ENCODE assay signal across 27 cellular contexts in genomic region chr17:40366076-40366860, GRCh38. TPM values are rescaled to one million over a fixed set of nuclear protein-coding genes. Genes with fewer than 3 reads are reported as not detected.
DNase-seq lines count a peak whose midpoint lies in the region; ATAC-seq, FAIRE-seq and TF ChIP-seq lines count a peak whose summit lies in the region.
"Had no signal": no experiment of that assay in that cellular context is flagged by ENCODE, and none has a peak within 500 bp of the region (broad histone marks: within the 10 kb centered on the region; RNA-seq: fewer than 3 reads in every experiment).

No MANE protein-coding gene starts in this region.

- peaks cover 25% of the 10 kb centered on the region for H3K27me3 ChIP-seq in BLaER1
- peaks cover 8 to 27% (median 22%) of the 10 kb centered on the region in 4 experiments for H3K27me3 ChIP-seq in H1 (replicated peaks in 1 of 4; ENCODE audit: control insufficient read depth in 3 of 4, extremely low read depth in 1 of 4, insufficient read depth in 3 of 4, low read length in 3 of 4)
- H3K27me3 ChIP-seq in PC-3 (ENCODE audit: low read length): no peaks in the 10 kb centered on the region

- no peak overlapping the region for H4K5ac ChIP-seq in H1 (ENCODE audit: insufficient read length, low read depth, low read length)

- H3F3A ChIP-seq in PC-3 (ENCODE audit: low read length, unreplicated experiment): no peaks in the 10 kb centered on the region

- no peak for TF ChIP-seq EP300 in H1 (IDR thresholded peaks at IDR 0.05; ENCODE audit: borderline replicate concordance in 1 of 2, low read depth in 2 of 2, low read length in 2 of 2)

- no TSS peak for BruUV-seq in PC-3 (replicated peaks; lab: Mats Ljungman, UMichigan)

- H3K9me2 ChIP-seq in PC-3 (replicated peaks; ENCODE audit: low read length): no peaks in the 10 kb centered on the region

- peak overlapping the region; percentile 60; the same call in 1 of the 2 replicates for H3K27ac ChIP-seq in BLaER1
- H3K27ac ChIP-seq in H1 (ENCODE audit: low read depth, low read length): no peak overlapping the region
- H3K27ac ChIP-seq in substantia nigra (ENCODE audit: low read depth, low read length, poor library complexity, severe bottlenecking): no peak overlapping the region
- H3K27ac ChIP-seq in PC-3 (ENCODE audit: low read length): no peak overlapping the region
- H3K27ac ChIP-seq: GM23248, HL-60 had no signal

- H3K79me2 ChIP-seq in H1 (ENCODE audit: control insufficient read depth in 1 of 2, insufficient read depth in 2 of 2, low read length in 2 of 2): no peaks in the 10 kb centered on the region
- H3K79me2 ChIP-seq in PC-3 (ENCODE audit: low read length): no peaks in the 10 kb centered on the region

- TF ChIP-seq CTCF in H1 (IDR thresholded peaks at IDR 0.05; ENCODE audit: control extremely low read depth in 1 of 3, insufficient read depth in 1 of 3, low read depth in 1 of 3, low read length in 3 of 3): no peak
- no peak for TF ChIP-seq CTCF in PC-3 (conservative IDR thresholded peaks at IDR 0.05; ENCODE audit: low read depth, low read length)

- H4K91ac ChIP-seq in H1 (replicated peaks; ENCODE audit: insufficient read length, low read length): no peak overlapping the region

- no peak overlapping the region for H2BK120ac ChIP-seq in H1 (replicated peaks; ENCODE audit: low read depth, low read length)

- CTCF ChIA-PET in H1 (lab: Charles Lee; ENCODE audit: partially characterized antibody) (interaction anchor here (0.6 to 30.8 kb wide), 11 partner anchors 9 to 743 kb away, joined by 3 to 1198 read pairs (median 6); partner anchors contain the start of gene RARA), PC-3 (lab: Charles Lee) (no interaction called here)

- H2BK5ac ChIP-seq in H1 (ENCODE audit: low read depth, low read length): no peak overlapping the region

- no peak overlapping the region for H2BK15ac ChIP-seq in H1 (ENCODE audit: low read length)

- 0 out of 2 replicates have a peak overlapping the region, but pooled peaks have one; percentile 3 for H2BK20ac ChIP-seq in H1 (ENCODE audit: low read length)

- POLR2A ChIA-PET in H1 (lab: Charles Lee; ENCODE audit: partially characterized antibody) (interaction anchor here (1.0 to 2.1 kb wide), 5 partner anchors 10 to 226 kb away, joined by 4 to 6 read pairs (median 5); partner anchors contain the start of gene CASC3), PC-3 (lab: Charles Lee; ENCODE audit: unreplicated experiment) (interaction anchor here (0.6 kb wide), 1 partner anchor 49 kb away, joined by 9 read pairs; no protein-coding TSS in a partner anchor)

- FAIRE-seq in H1 (lab: Jason Lieb, UNC): no peak

- H3K14ac ChIP-seq in H1 (ENCODE audit: insufficient read length): no peak overlapping the region

- WGBS in H1 (ENCODE audit: extremely low coverage in 1 of 2, insufficient coverage in 1 of 2, insufficient read length in 1 of 2, insufficient replicate concordance in 2 of 2, low coverage in 1 of 2, low lambda C conversion rate in 2 of 2, missing lambda C conversion rate in 1 of 2), 2 experiments: 90% methylated on average over 18 of the region's 18 CpGs; no CpG with 5 or more reads in 1 of the 2 experiments

- DNase-seq in D341Med (ENCODE audit: low spot score): peak; percentile 27
- no peak for DNase-seq in H1 (ENCODE audit: low read depth in 1 of 2, low spot score in 2 of 2)
- peak; percentile 69 for DNase-seq in posterior vena cava (ENCODE audit: low spot score)
- DNase-seq in substantia nigra (lab: John Stamatoyannopoulos, UW): no peak
- no peak for DNase-seq in left colon
- no peak for DNase-seq in PC-3
- DNase-seq: Calu3; CD8-positive, alpha-beta memory T cell; GDM1; GM23248; KG1; NCI-H1105; NCI-H146; NCI-H2029 treated with DMSO at 0.1 percent for 48 hours; NCI-H2171; NCI-H345; NCI-H524; NCI-H774; OCI-M1; Right ventricle myocardium superior had no signal

- H3K4me3 ChIP-seq in BLaER1 (no peak overlapping the region), H1 (ENCODE audit: extremely low read depth in 1 of 4, insufficient read depth in 2 of 4, low read depth in 3 of 4, low read length in 4 of 4) (no peak overlapping the region), PC-3 (ENCODE audit: low read length) (no peak overlapping the region)
- H3K4me3 ChIP-seq: GM23248, HAP-1 had no signal

- H4K20me1 ChIP-seq in BLaER1: no peaks in the 10 kb centered on the region
- peaks cover 0 to 2% of the 10 kb centered on the region in 2 experiments for H4K20me1 ChIP-seq in H1 (replicated peaks in 1 of 2; ENCODE audit: control insufficient read depth in 1 of 2, insufficient read depth in 2 of 2, low read length in 2 of 2)
- H4K20me1 ChIP-seq in PC-3 (ENCODE audit: low read length): no peaks in the 10 kb centered on the region

- intact Hi-C loops in posterior vena cava (cut with DNase I): loop anchor here in 1 of 2 donors (10.0 kb wide), 2 partner anchors 49 to 169 kb away; partner anchors contain the start of gene TOP2A
- intact Hi-C loops in left colon (cut with DNase I, micrococcal nuclease): no loop called here
- intact Hi-C loops in PC-3 (cut with micrococcal nuclease): no loop called here

- H3K9ac ChIP-seq in BLaER1 (no peak overlapping the region), H1 (replicated peaks in 1 of 4; ENCODE audit: extremely low read depth in 1 of 4, low read depth in 3 of 4, low read length in 3 of 4) (no peak overlapping the region), PC-3 (ENCODE audit: low read length) (no peak overlapping the region)
- H3K9ac ChIP-seq: GM23248 had no signal

- no peak overlapping the region for H3K23ac ChIP-seq in H1 (ENCODE audit: insufficient read length)

- no peak overlapping the region for H3K4ac ChIP-seq in H1 (replicated peaks; ENCODE audit: insufficient read length, low read depth, low read length)

- H3K4me2 ChIP-seq in BLaER1 (peak overlapping the region; percentile 37), H1 (ENCODE audit: insufficient read depth in 1 of 2, low read depth in 2 of 2, low read length in 2 of 2) (no peak overlapping the region), PC-3 (ENCODE audit: low read length) (no peak overlapping the region)

- ATAC-seq in left colon: no peak
- no peak for ATAC-seq in PC-3
- no peak for ATAC-seq in GM21786 (IDR thresholded peaks at IDR 0.05; ENCODE audit: unreplicated experiment)

- H2BK12ac ChIP-seq in H1 (ENCODE audit: low read depth, low read length): peak overlapping the region; percentile 71; the same call in 1 of the 2 replicates

- H4K8ac ChIP-seq in H1 (ENCODE audit: extremely low read depth, insufficient read depth, low read length): no peak overlapping the region

- H2AFZ ChIP-seq in H1 (ENCODE audit: low read length) (no peak overlapping the region), PC-3 (ENCODE audit: low read length) (no peak overlapping the region)
- H2AFZ ChIP-seq: GM23248 had no signal

- no peaks in the 10 kb centered on the region for H3K36me3 ChIP-seq in BLaER1
- H3K36me3 ChIP-seq in H1 (ENCODE audit: control insufficient read depth in 2 of 4, insufficient read depth in 4 of 4, low read length in 3 of 4): no peaks in the 10 kb centered on the region
- H3K36me3 ChIP-seq in PC-3 (ENCODE audit: low read depth, low read length): no peaks in the 10 kb centered on the region
- H3K36me3 ChIP-seq: HAP-1 had no signal

- no peak overlapping the region for H3K18ac ChIP-seq in H1 (ENCODE audit: extremely low read depth, low read length)

- H3K79me1 ChIP-seq in H1 (ENCODE audit: low read depth, low read length): no peaks in the 10 kb centered on the region

- H3K9me3 ChIP-seq in BLaER1: peaks cover 5% of the 10 kb centered on the region; the same call in 1 of the 2 replicates
- H3K9me3 ChIP-seq in H1 (ENCODE audit: insufficient read depth in 2 of 2, low read depth in 1 of 2, low read length in 1 of 2): no peaks in the 10 kb centered on the region
- no peaks in the 10 kb centered on the region for H3K9me3 ChIP-seq in PC-3 (ENCODE audit: low read length)
- H3K9me3 ChIP-seq: HAP-1 had no signal

- H3K4me1 ChIP-seq in BLaER1 (peaks cover 51% of the 10 kb centered on the region), H1 (replicated peaks in 1 of 4; ENCODE audit: control insufficient read depth in 3 of 4, insufficient read depth in 4 of 4, low read length in 3 of 4) (peaks cover 6 to 29% (median 23%) of the 10 kb centered on the region in 4 experiments), PC-3 (ENCODE audit: insufficient read depth, low read length) (no peaks in the 10 kb centered on the region)
- H3K4me1 ChIP-seq: HAP-1 had no signal

- H3K56ac ChIP-seq in H1 (replicated peaks; ENCODE audit: insufficient read length, low read depth, low read length): no peak overlapping the region

- no peak for TF ChIP-seq POLR2A in H1 (IDR thresholded peaks at IDR 0.05; ENCODE audit: control extremely low read depth in 1 of 2, low read depth in 2 of 2, low read length in 2 of 2)

- no peak for TF ChIP-seq RAD21 in H1 (IDR thresholded peaks at IDR 0.05 in 1 of 2, conservative IDR thresholded peaks at IDR 0.05 in 1 of 2; ENCODE audit: low read depth in 2 of 2, low read length in 2 of 2)

- no peak overlapping the region for H2AK5ac ChIP-seq in H1 (ENCODE audit: low read depth, low read length)

- H3K23me2 ChIP-seq in H1 (ENCODE audit: low read depth, low read length): peaks cover 18% of the 10 kb centered on the region; the same call in 1 of the 2 replicates

RNA-seq across cellular contexts. Expression of gene GJD3, which starts 1.7 kb away (rescaled TPM):
- 1.4 and 1.9 TPM in 2 replicates for total RNA-seq in H1 (2021; fragmentation: NEBNext Ultra II Directional; extraction: Animal tissue kit (Norgen Biotek cat#: 25700))
- polyA plus RNA-seq in H1 (2011; rRNA removed): 0.53 and 0.58 TPM in 2 replicates
- polyA plus RNA-seq in H1 (2011; cell fraction: cytosol; rRNA removed): 0.66 TPM
- polyA plus RNA-seq in H1 (2011; cell fraction: nucleus; rRNA removed): 0.90 TPM
- 0.25 TPM in 1 of 4 replicates, not detected in the others for polyA plus RNA-seq in H1 (2012, experiment 1 of 2)
- not detected for polyA plus RNA-seq in H1 (2012, experiment 2 of 2)
- polyA plus RNA-seq in H1 (2013, experiment 1 of 2): 0.43 TPM
- polyA plus RNA-seq in H1 (2013, experiment 2 of 2): 0.29 TPM
- not detected in 2 replicates for polyA minus RNA-seq in H1 (2011; rRNA and poly(A)+ RNA removed)
- polyA minus RNA-seq in H1 (2011; cell fraction: cytosol; rRNA and poly(A)+ RNA removed): 3.2 TPM
- polyA minus RNA-seq in H1 (2011; cell fraction: nucleus; rRNA and poly(A)+ RNA removed): 1.3 TPM
- under 1 TPM; 0.79 to 1.00 TPM for total RNA-seq in posterior vena cava
- total RNA-seq in left colon: under 1 TPM; 0.34 to 0.81 TPM
- total RNA-seq in PC-3 (2014; rRNA removed): not detected in 2 replicates
- total RNA-seq: A673, HT-29, SK-MEL-5 had no signal

RNA-seq across cellular contexts. Expression of gene TOP2A, which starts 51.4 kb away (rescaled TPM):
- 276 and 291 TPM in 2 replicates for total RNA-seq in H1 (2021; fragmentation: NEBNext Ultra II Directional; extraction: Animal tissue kit (Norgen Biotek cat#: 25700))
- 40.6 and 83.1 TPM in 2 replicates for polyA plus RNA-seq in H1 (2011; rRNA removed)
- 99.6 TPM for polyA plus RNA-seq in H1 (2011; cell fraction: cytosol; rRNA removed)
- polyA plus RNA-seq in H1 (2011; cell fraction: nucleus; rRNA removed): 30.5 TPM
- 83.9 to 176 TPM (median 103 TPM) in 4 replicates for polyA plus RNA-seq in H1 (2012, experiment 1 of 2)
- polyA plus RNA-seq in H1 (2012, experiment 2 of 2): 14.8 TPM
- 148 TPM for polyA plus RNA-seq in H1 (2013, experiment 1 of 2)
- polyA plus RNA-seq in H1 (2013, experiment 2 of 2): 143 TPM
- polyA minus RNA-seq in H1 (2011; rRNA and poly(A)+ RNA removed): 77.8 and 118 TPM in 2 replicates
- 70.7 TPM for polyA minus RNA-seq in H1 (2011; cell fraction: cytosol; rRNA and poly(A)+ RNA removed)
- polyA minus RNA-seq in H1 (2011; cell fraction: nucleus; rRNA and poly(A)+ RNA removed): 82.3 TPM
- total RNA-seq in posterior vena cava: 1 to 10 TPM; 1.1 to 2.2 TPM
- 10 to 100 TPM; 10.9 to 30.3 TPM for total RNA-seq in left colon
- total RNA-seq in PC-3 (2014; rRNA removed): 97.1 and 104 TPM in 2 replicates

RNA-seq across cellular contexts. Expression of gene RARA, which starts 57.3 kb away (rescaled TPM):
- 13.4 and 16.5 TPM in 2 replicates for total RNA-seq in H1 (2021; fragmentation: NEBNext Ultra II Directional; extraction: Animal tissue kit (Norgen Biotek cat#: 25700))
- 4.4 and 7.8 TPM in 2 replicates for polyA plus RNA-seq in H1 (2011; rRNA removed)
- 2.5 TPM for polyA plus RNA-seq in H1 (2011; cell fraction: cytosol; rRNA removed)
- 6.9 TPM for polyA plus RNA-seq in H1 (2011; cell fraction: nucleus; rRNA removed)
- 12.6 to 17.5 TPM (median 16.0 TPM) in 4 replicates for polyA plus RNA-seq in H1 (2012, experiment 1 of 2)
- polyA plus RNA-seq in H1 (2012, experiment 2 of 2): 13.9 TPM
- 11.2 TPM for polyA plus RNA-seq in H1 (2013, experiment 1 of 2)
- polyA plus RNA-seq in H1 (2013, experiment 2 of 2): 11.1 TPM
- polyA minus RNA-seq in H1 (2011; rRNA and poly(A)+ RNA removed): 2.9 and 6.4 TPM in 2 replicates
- 8.4 TPM for polyA minus RNA-seq in H1 (2011; cell fraction: cytosol; rRNA and poly(A)+ RNA removed)
- polyA minus RNA-seq in H1 (2011; cell fraction: nucleus; rRNA and poly(A)+ RNA removed): 6.2 TPM
- total RNA-seq in posterior vena cava: 10 to 100 TPM; 47.5 to 54.5 TPM
- 10 to 100 TPM; 37.2 to 56.4 TPM for total RNA-seq in left colon
- 19.6 and 23.8 TPM in 2 replicates for total RNA-seq in PC-3 (2014; rRNA removed)

Comparison
In these comparisons a context has a peak if more than half of its experiments do, and no peak if none do; other contexts are left out.
1. DNase-seq: peak in D341Med (single experiment) and posterior vena cava (single experiment); none in H1 (0 of 2), substantia nigra (0 of 49), left colon (0 of 2) and PC-3 (single experiment).